Comparison of ENCODE assay signal across 17 cellular contexts in genomic region chr18:73366713-73367112, GRCh38.
"Had no signal": no experiment of that assay in that cellular context is flagged by ENCODE, and none has a peak within 500 bp of the region (broad histone marks: within the 10 kb centered on the region; RNA-seq: fewer than 3 reads in every experiment).

No MANE protein-coding gene starts in this region.

- H3K4me3 ChIP-seq: left ventricle myocardium inferior, right atrium auricular region, skin epidermis, suprapubic skin, transverse colon, vagina had no signal

- DNase-seq: activated B cell treated with CpG ODN at 0.5 μM for 24 hours; activated CD4-positive, alpha-beta T cell treated with anti-CD3 and anti-CD28 coated beads for 48 hours; activated CD8-positive, alpha-beta T cell treated with anti-CD3 and anti-CD28 coated beads, Interleukin-2, amount 10 ng/mL, durations not matched to agents 7 days and 5 days; activated effector memory CD4-positive, alpha-beta T cell treated with Interleukin-2 at 50 U/mL for 16 hours; activated naive CD4-positive, alpha-beta T cell treated with anti-CD3 and anti-CD28 coated beads, Interleukin-2, amount 10 ng/mL, durations not matched to agents 7 days and 5 days; activated T-cell treated with anti-CD3 and anti-CD28 coated beads, Interleukin-2, amount 50 U/mL, for 4 hours; effector memory CD8-positive, alpha-beta T cell; left ventricle myocardium inferior; mammary epithelial cell; nephron progenitor cell; stimulated activated CD4-positive, alpha-beta T cell treated with anti-CD3 and anti-CD28 coated beads, Interleukin-15, amount 100 ng/mL, for 24 hours; stimulated activated CD4-positive, alpha-beta T cell treated with anti-CD3 and anti-CD28 coated beads, Interleukin-2, amount 100 ng/mL, for 48 hours; transverse colon had no signal

- H3K36me3 ChIP-seq: left ventricle myocardium inferior, right atrium auricular region, suprapubic skin, transverse colon, vagina had no signal

- H3K27me3 ChIP-seq: right atrium auricular region, suprapubic skin, transverse colon, vagina had no signal

- H3K4me1 ChIP-seq: left ventricle myocardium inferior, right atrium auricular region, suprapubic skin, transverse colon, vagina had no signal

- H3K27ac ChIP-seq: left ventricle myocardium inferior, right atrium auricular region, skin epidermis, suprapubic skin, transverse colon, vagina had no signal

- H3K9me3 ChIP-seq: suprapubic skin, transverse colon, vagina had no signal
